In genomic region chr14:68543516-68543915, GRCh38 we compare ENCODE assay signal across 15 cellular contexts.
DNase-seq lines count a peak whose midpoint lies in the region; ATAC-seq and TF ChIP-seq lines count a peak whose summit lies in the region.
"Had no signal": no experiment of that assay in that cellular context is flagged by ENCODE, and none has a peak within 500 bp of the region (broad histone marks: within the 10 kb centered on the region; RNA-seq: fewer than 3 reads in every experiment).

No MANE protein-coding gene starts in this region.

- H3K36me3 Mint-ChIP-seq in osteocyte (ENCODE audit: unreplicated experiment) = no peaks in the 10 kb centered on the region

- TF ChIP-seq CTCF in ascending aorta (IDR thresholded peaks at IDR 0.05) (no peak), gastroesophageal sphincter (IDR thresholded peaks at IDR 0.05) (no peak), osteocyte (IDR thresholded peaks at IDR 0.05) (no peak)

- no peaks in the 10 kb centered on the region for H3K27me3 ChIP-seq in ascending aorta
- no peaks in the 10 kb centered on the region for H3K27me3 ChIP-seq in gastroesophageal sphincter
- no peaks in the 10 kb centered on the region for H3K27me3 ChIP-seq in skeletal muscle tissue (ENCODE audit: control insufficient read depth in 3 of 3, insufficient read depth in 3 of 3, low read length in 3 of 3)

- H3K4me1 ChIP-seq in ascending aorta (peaks cover 22 to 53% of the 10 kb centered on the region in 2 donors), gastroesophageal sphincter (peaks cover 19 to 92% (median 26%) of the 10 kb centered on the region in 3 donors), skeletal muscle tissue (ENCODE audit: control insufficient read depth in 3 of 3, insufficient read depth in 3 of 3, low read length in 3 of 3) (peaks cover 55 to 62% (median 56%) of the 10 kb centered on the region in 3 donors)

- TF ChIP-seq EP300 in gastroesophageal sphincter (IDR thresholded peaks at IDR 0.05) = no peak

- H3K4me3 Mint-ChIP-seq in osteocyte (ENCODE audit: unreplicated experiment) = no peak overlapping the region
- H3K4me3 Mint-ChIP-seq: activated B cell treated with CpG ODN at 0.5 μM for 24 hours; stimulated activated memory B cell treated with anti-CD40 and anti-IgM and Interleukin-4, amounts not matched to agents 10 μg/mL and 1 μg/mL and 100 μg/mL, for 72 hours had no signal

- H3K27ac Mint-ChIP-seq in osteocyte (ENCODE audit: unreplicated experiment) = no peak overlapping the region
- H3K27ac Mint-ChIP-seq: activated B cell treated with CpG ODN at 0.5 μM for 24 hours; stimulated activated memory B cell treated with anti-CD40 and anti-IgM and Interleukin-4, amounts not matched to agents 10 μg/mL and 1 μg/mL and 100 μg/mL, for 72 hours had no signal

- H3K27ac ChIP-seq in ascending aorta (peak overlapping the region; percentile 83 to 96), gastroesophageal sphincter (peak overlapping the region; percentile 91 to 97 (median 92)), skeletal muscle tissue (ENCODE audit: low read depth, low read length) (peak overlapping the region; percentile 96)

- TF ChIP-seq POLR2A in gastroesophageal sphincter (IDR thresholded peaks at IDR 0.05) = no peak
- TF ChIP-seq POLR2A in GM18505 (IDR thresholded peaks at IDR 0.05; ENCODE audit: borderline replicate concordance, extremely low read depth, insufficient read depth, insufficient read length) = no peak

- intact Hi-C loops in ascending aorta (cut with DNase I) = loop anchor here (10.0 kb wide), 1 partner anchor 399 kb away; no protein-coding TSS in a partner anchor

- H3K4me3 ChIP-seq in ascending aorta (no peak overlapping the region), gastroesophageal sphincter (no peak overlapping the region), skeletal muscle tissue (ENCODE audit: low read length in 3 of 3) (no peak overlapping the region)

- no peaks in the 10 kb centered on the region for H3K27me3 Mint-ChIP-seq in osteocyte (ENCODE audit: unreplicated experiment)
- H3K27me3 Mint-ChIP-seq: activated B cell treated with CpG ODN at 0.5 μM for 24 hours; stimulated activated memory B cell treated with anti-CD40 and anti-IgM and Interleukin-4, amounts not matched to agents 10 μg/mL and 1 μg/mL and 100 μg/mL, for 72 hours had no signal

- ATAC-seq in gastroesophageal sphincter = no peak
- ATAC-seq in GM18505 (IDR thresholded peaks at IDR 0.05; ENCODE audit: unreplicated experiment) = no peak
- ATAC-seq: stimulated activated memory B cell treated with anti-CD40 and anti-IgM and Interleukin-4, amounts not matched to agents 10 μg/mL and 1 μg/mL and 100 μg/mL, for 72 hours had no signal

- WGBS in gastroesophageal sphincter (ENCODE audit: low coverage in 1 of 2), 2 donors = 60 to 70% methylated on average over 3 of the region's 3 CpGs

- H3K9me3 ChIP-seq in ascending aorta = no peaks in the 10 kb centered on the region
- H3K9me3 ChIP-seq in gastroesophageal sphincter = no peaks in the 10 kb centered on the region
- no peaks in the 10 kb centered on the region for H3K9me3 ChIP-seq in skeletal muscle tissue (ENCODE audit: control insufficient read depth in 3 of 3, low read length in 3 of 3)

- peaks cover 47% of the 10 kb centered on the region for H3K4me1 Mint-ChIP-seq in osteocyte (ENCODE audit: unreplicated experiment)

- H3K9me3 Mint-ChIP-seq in osteocyte (ENCODE audit: unreplicated experiment) = no peaks in the 10 kb centered on the region
- H3K9me3 Mint-ChIP-seq: activated B cell treated with CpG ODN at 0.5 μM for 24 hours; stimulated activated memory B cell treated with anti-CD40 and anti-IgM and Interleukin-4, amounts not matched to agents 10 μg/mL and 1 μg/mL and 100 μg/mL, for 72 hours had no signal

- H3K9ac ChIP-seq in skeletal muscle tissue (ENCODE audit: low read depth in 1 of 3, low read length in 3 of 3) = no peak overlapping the region

- peak; percentile 35 for DNase-seq in CD1c-positive myeloid dendritic cell (ENCODE audit: extremely low spot score)
- DNase-seq in ascending aorta (ENCODE audit: low spot score in 2 of 2) = no peak
- DNase-seq in DMS114 treated with DMSO at 0.1 percent for 48 hours (lab: John Stamatoyannopoulos, UW; ENCODE audit: unreplicated experiment) = no peak
- DNase-seq in ureter (ENCODE audit: low spot score) = no peak
- no peak for DNase-seq in osteocyte (ENCODE audit: extremely low spot score, unreplicated experiment)
- DNase-seq: activated B cell treated with CpG ODN at 0.5 μM for 24 hours; activated effector memory CD4-positive, alpha-beta T cell treated with anti-CD3 and anti-CD28 coated beads, Interleukin-2, amount 50 U/mL, for 16 hours; Calu3; GF-D8; NCI-H2107; NCI-H774 had no signal

- H3K36me3 ChIP-seq in ascending aorta (no peaks in the 10 kb centered on the region), gastroesophageal sphincter (no peaks in the 10 kb centered on the region), skeletal muscle tissue (ENCODE audit: control insufficient read depth in 3 of 3, insufficient read depth in 3 of 3, low read length in 3 of 3) (no peaks in the 10 kb centered on the region)
